ENCODE assay signal across 23 cellular contexts in the genomic region with DNA sequence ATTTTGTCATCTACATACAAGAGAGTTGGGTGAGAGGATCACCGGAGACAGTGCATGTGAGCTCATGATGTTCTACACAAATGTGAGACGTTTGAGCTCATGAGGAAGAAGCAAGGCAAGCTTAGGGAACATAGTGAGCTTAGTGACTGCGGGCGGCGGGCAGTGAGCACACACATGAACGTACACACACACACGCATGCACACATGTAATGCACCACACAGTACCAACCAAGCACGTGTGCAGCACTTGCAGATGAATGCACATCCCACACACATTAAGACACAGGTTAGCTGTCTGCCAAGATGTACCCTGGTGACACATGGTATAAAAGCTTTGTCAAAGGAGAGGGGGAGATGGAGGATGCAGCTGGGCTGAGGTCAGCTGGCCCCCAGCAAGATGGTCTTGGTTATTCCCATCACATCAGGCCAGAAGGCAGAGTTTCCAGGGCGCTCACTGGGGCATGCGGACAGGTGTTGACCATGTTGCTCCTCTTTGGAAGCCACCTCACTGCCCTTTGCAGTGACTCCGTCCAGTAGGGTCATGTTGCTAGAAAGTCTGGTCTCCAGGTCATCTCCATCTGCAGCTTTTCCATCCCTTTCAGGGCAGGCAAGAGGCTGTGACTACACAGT. TPM values are rescaled to one million over a fixed set of nuclear protein-coding genes. Genes with fewer than 3 reads are reported as not detected.
A peak's percentile ranks its signal among the peaks of the same experiment; 100 is the strongest.
DNase-seq lines count a peak whose midpoint lies in the region; ATAC-seq, FAIRE-seq and TF ChIP-seq lines count a peak whose summit lies in the region.
"Had no signal": no experiment of that assay in that cellular context is flagged by ENCODE, and none has a peak within 500 bp of the region (broad histone marks: within the 10 kb centered on the region; RNA-seq: fewer than 3 reads in every experiment).

No MANE protein-coding gene starts in this region.

- no peak overlapping the region for H3K4me3 ChIP-seq in endodermal cell (ENCODE audit: low read length)
- H3K4me3 ChIP-seq in sigmoid colon = no peak overlapping the region
- H3K4me3 ChIP-seq in left lung = no peak overlapping the region
- no peak overlapping the region for H3K4me3 ChIP-seq in HAP-1
- H3K4me3 ChIP-seq: pancreas, testis had no signal

- intact Hi-C loops in sigmoid colon (cut with DNase I) (no loop called here), left lung (cut with DNase I) (no loop called here), CD14-positive monocyte (cut with micrococcal nuclease) (no loop called here)

- in situ Hi-C loops in HAP-1 (cut with MboI; ENCODE audit: low sequenced_read_pairs) = no loop called here

- H3K27me3 ChIP-seq in endodermal cell (ENCODE audit: control insufficient read depth, insufficient read depth, low read length, poor library complexity, severe bottlenecking) = no peaks in the 10 kb centered on the region
- H3K27me3 ChIP-seq in sigmoid colon = no peaks in the 10 kb centered on the region
- H3K27me3 ChIP-seq in left lung = peaks cover 0 to 56% of the 10 kb centered on the region in 2 donors
- H3K27me3 ChIP-seq in HAP-1 (ENCODE audit: low read depth) = no peaks in the 10 kb centered on the region
- H3K27me3 ChIP-seq: pancreas, testis had no signal

- no peaks in the 10 kb centered on the region for H3K36me3 Mint-ChIP-seq in endodermal cell (ENCODE audit: low read depth)
- H3K36me3 Mint-ChIP-seq in CD14-positive monocyte = peaks cover 0 to 2% of the 10 kb centered on the region in 2 donors
- H3K36me3 Mint-ChIP-seq: activated naive CD8-positive, alpha-beta T cell treated with anti-CD3 and anti-CD28 coated beads, Interleukin-2, amount 10 ng/mL, durations not matched to agents 7 days and 5 days; naive B cell; WTC11 had no signal

- FAIRE-seq in GM12891 (lab: Jason Lieb, UNC) = peak; percentile 58
- FAIRE-seq: colon, pancreas had no signal

- TF ChIP-seq CTCF in endodermal cell (conservative IDR thresholded peaks at IDR 0.05) (no peak), sigmoid colon (IDR thresholded peaks at IDR 0.05) (no peak), left lung (IDR thresholded peaks at IDR 0.05) (no peak), CD14-positive monocyte (IDR thresholded peaks at IDR 0.05) (no peak)

- no peaks in the 10 kb centered on the region for H3K9me3 Mint-ChIP-seq in endodermal cell
- H3K9me3 Mint-ChIP-seq in CD14-positive monocyte = peaks cover 0 to 4% (median 0%) of the 10 kb centered on the region in 7 donors
- H3K9me3 Mint-ChIP-seq: activated naive CD8-positive, alpha-beta T cell treated with anti-CD3 and anti-CD28 coated beads, Interleukin-2, amount 10 ng/mL, durations not matched to agents 7 days and 5 days; activated T-helper 2 cell treated with anti-CD3 and anti-CD28 coated beads, Interferon-gamma antibody, Interleukin-2, Interleukin-4, amounts not matched to agents 10 μg/mL and 5 μg/mL and 100 μg/mL, durations not matched to agents 14 hours and 24 hours and 36 hours; HFFc6; WTC11 had no signal

- TF ChIP-seq POLR2A in GM12891 (IDR thresholded peaks at IDR 0.05; ENCODE audit: low read depth, low read length) (no peak), sigmoid colon (IDR thresholded peaks at IDR 0.05) (no peak)

- ATAC-seq in left lung = no peak
- ATAC-seq: pancreas, WTC11 had no signal

- H3K9ac ChIP-seq in endodermal cell (ENCODE audit: extremely low read depth, low read length, poor library complexity, severe bottlenecking) = no peak overlapping the region

- H3K9me3 ChIP-seq in endodermal cell (ENCODE audit: control insufficient read depth, low read length) (no peaks in the 10 kb centered on the region), sigmoid colon (no peaks in the 10 kb centered on the region), left lung (no peaks in the 10 kb centered on the region), HAP-1 (no peaks in the 10 kb centered on the region)
- H3K9me3 ChIP-seq: pancreas, testis had no signal

- H3K27me3 Mint-ChIP-seq in endodermal cell (ENCODE audit: insufficient read depth) (no peaks in the 10 kb centered on the region), CD14-positive monocyte (ENCODE audit: low read depth in 3 of 3) (peaks cover 4 to 15% (median 8%) of the 10 kb centered on the region in 3 donors)
- H3K27me3 Mint-ChIP-seq: naive B cell had no signal

- H3K4me1 ChIP-seq in endodermal cell (ENCODE audit: control insufficient read depth, insufficient read depth, low read length) (no peaks in the 10 kb centered on the region), sigmoid colon (peaks cover 0 to 66% (median 61%) of the 10 kb centered on the region in 4 donors), left lung (no peaks in the 10 kb centered on the region), HAP-1 (no peaks in the 10 kb centered on the region)
- H3K4me1 ChIP-seq: pancreas, testis had no signal

- no peaks in the 10 kb centered on the region for H3K4me1 Mint-ChIP-seq in endodermal cell
- H3K4me1 Mint-ChIP-seq in CD14-positive monocyte = peaks cover 39% of the 10 kb centered on the region
- H3K4me1 Mint-ChIP-seq: WTC11 had no signal

- H3K4me3 Mint-ChIP-seq in endodermal cell (no peak overlapping the region), CD14-positive monocyte (no peak overlapping the region)
- H3K4me3 Mint-ChIP-seq: activated naive CD8-positive, alpha-beta T cell treated with anti-CD3 and anti-CD28 coated beads, Interleukin-2, amount 10 ng/mL, durations not matched to agents 7 days and 5 days; HFFc6; WTC11 had no signal

- no peak for TF ChIP-seq EP300 in sigmoid colon (IDR thresholded peaks at IDR 0.05)

- peak; percentile 4 for DNase-seq in activated CD4-positive, CD25-positive, alpha-beta regulatory T cell treated with anti-CD3 and anti-CD28 coated beads, Interleukin-2, amount 50 U/mL, for 72 hours
- DNase-seq in activated CD4-positive, CD25-positive, alpha-beta regulatory T cell (lab: John Stamatoyannopoulos, UW) = no peak
- DNase-seq in GM12891 (ENCODE audit: insufficient read length, low spot score) = no peak
- peak; percentile 37 for DNase-seq in endodermal cell
- DNase-seq in sigmoid colon = peak; percentile 43
- no peak for DNase-seq in left lung
- no peak for DNase-seq in CD14-positive monocyte (ENCODE audit: low spot score)
- DNase-seq in HAP-1 (ENCODE audit: low spot score in 2 of 2) = no peak
- DNase-seq: 8988T; activated naive CD8-positive, alpha-beta T cell treated with anti-CD3 and anti-CD28 coated beads, Interleukin-2, amount 10 ng/mL, durations not matched to agents 7 days and 5 days; HFFc6; kidney glomerular epithelial cell; mesenchymal stem cell; naive B cell; NCI-H1694 treated with DMSO at 0.1 percent for 48 hours; NCI-H2171 treated with DMSO at 0.1 percent for 48 hours; NCI-H69; T1000 had no signal

- WGBS in endodermal cell (ENCODE audit: insufficient coverage in 1 of 2, insufficient read length in 1 of 2), 2 experiments = 90 to 95% methylated on average over 9 to 11 of the region's 11 CpGs
- 92 to 94% methylated on average over 11 of the region's 11 CpGs for WGBS in sigmoid colon, 2 donors

- H3K36me3 ChIP-seq in endodermal cell (ENCODE audit: control insufficient read depth, insufficient read depth, low read length) (no peaks in the 10 kb centered on the region), sigmoid colon (no peaks in the 10 kb centered on the region), left lung (no peaks in the 10 kb centered on the region), HAP-1 (replicated peaks) (no peaks in the 10 kb centered on the region)
- H3K36me3 ChIP-seq: pancreas had no signal

- no peak overlapping the region for H3K27ac Mint-ChIP-seq in endodermal cell
- H3K27ac Mint-ChIP-seq in CD14-positive monocyte = no peak overlapping the region
- H3K27ac Mint-ChIP-seq: activated T-helper 2 cell treated with anti-CD3 and anti-CD28 coated beads, Interferon-gamma antibody, Interleukin-2, Interleukin-4, amounts not matched to agents 10 μg/mL and 5 μg/mL and 100 μg/mL, durations not matched to agents 14 hours and 24 hours and 36 hours; HFFc6; WTC11 had no signal

- H3K27ac ChIP-seq in endodermal cell (ENCODE audit: low read depth, low read length) (no peak overlapping the region), sigmoid colon (peak overlapping the region in 2 of 4 donors; percentile 65 to 67), left lung (no peak overlapping the region)
- H3K27ac ChIP-seq: pancreas, testis had no signal

TF ChIP-seq in GM12891, 5 proteins besides CTCF, POLR2A, EP300 and RAD21:
- TF ChIP-seq POU2F2 (IDR thresholded peaks at IDR 0.05; ENCODE audit: low read depth, low read length) (no peak), TAF1 (IDR thresholded peaks at IDR 0.05; ENCODE audit: low read depth, low read length) (no peak), SPI1 (IDR thresholded peaks at IDR 0.05; ENCODE audit: low read depth, low read length) (no peak), PAX5 (IDR thresholded peaks at IDR 0.05; ENCODE audit: insufficient read depth, low read length, severe bottlenecking) (no peak)

RNA-seq across cellular contexts. Expression of a gene that starts 8.7 kb away (rescaled TPM):
- polyA plus RNA-seq in GM12891 (2012; ENCODE audit: low read depth, missing spikeins) = 2.1 TPM
- total RNA-seq in endodermal cell (1 to 10 TPM; 4.3 to 5.7 TPM), sigmoid colon (1 to 10 TPM; 2.8 to 4.9 (median 3.4) TPM), left lung (1 to 10 TPM; 2.6 to 6.5 TPM)
- polyA plus RNA-seq in endodermal cell (2013, experiment 1 of 2) = 0.53 TPM
- 0.29 TPM for polyA plus RNA-seq in endodermal cell (2013, experiment 2 of 2)
- polyA plus RNA-seq in sigmoid colon (1 to 10 TPM; 3.6 to 5.8 (median 5.4) TPM), CD14-positive monocyte (10 to 100 TPM; 17.8 to 22.1 TPM)

Comparison
In these comparisons a context has a peak if more than half of its experiments do, and no peak if none do; other contexts are left out.
1. DNase-seq: peak in activated CD4-positive, CD25-positive, alpha-beta regulatory T cell treated with anti-CD3 and anti-CD28 coated beads, Interleukin-2, amount 50 U/mL, for 72 hours (single experiment), endodermal cell (single experiment) and sigmoid colon (single experiment); none in activated CD4-positive, CD25-positive, alpha-beta regulatory T cell (0 of 4), GM12891 (single experiment), left lung (0 of 2), CD14-positive monocyte (single experiment) and HAP-1 (0 of 2).